ENCODE assay signal across 1 cellular context in the genomic region with DNA sequence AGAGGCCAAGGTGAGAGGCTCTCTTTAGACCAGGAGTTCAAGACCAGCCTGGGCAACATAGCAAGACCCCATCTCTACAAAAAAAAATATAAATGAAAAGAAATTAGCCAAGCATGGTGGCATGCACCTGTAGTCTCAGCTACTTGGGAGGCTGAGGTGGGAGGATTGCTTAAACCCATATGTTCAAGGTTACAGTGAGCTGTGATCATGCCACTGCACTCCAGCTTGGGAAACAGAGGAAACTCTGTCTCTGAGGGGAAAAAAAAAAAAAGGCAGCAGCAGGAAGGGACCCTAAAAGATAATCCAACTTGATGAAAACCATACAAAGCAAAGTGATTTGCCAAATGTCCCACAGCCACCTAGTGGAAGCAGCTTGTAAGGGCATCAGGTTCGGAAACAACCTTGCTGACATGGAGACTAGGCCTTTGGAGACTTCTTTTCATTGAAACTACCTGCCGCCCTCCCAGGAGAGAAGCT.
TF ChIP-seq lines count a peak whose summit lies in the region.

No MANE protein-coding gene starts in this region.

TF ChIP-seq in K562, 482 proteins besides CTCF, POLR2A, EP300 and RAD21 (continues in another document):
- no peak for TF ChIP-seq ATF1 (CRISPR knock-in tag; IDR thresholded peaks at IDR 0.05)
- TF ChIP-seq ATF1 (tag; IDR thresholded peaks at IDR 0.05): no peak
- 0 out of 4 replicates have a peak, but pooled peaks of 1 of the 2 experiments have one; percentile 32 for TF ChIP-seq FOXA3 (CRISPR knock-in tag; conservative IDR thresholded peaks at IDR 0.05 in 1 of 2, IDR thresholded peaks at IDR 0.05 in 1 of 2)
- no peak for TF ChIP-seq E2F8 (IDR thresholded peaks at IDR 0.05; ENCODE audit: low read depth, partially characterized antibody)
- TF ChIP-seq, protein P1, sequence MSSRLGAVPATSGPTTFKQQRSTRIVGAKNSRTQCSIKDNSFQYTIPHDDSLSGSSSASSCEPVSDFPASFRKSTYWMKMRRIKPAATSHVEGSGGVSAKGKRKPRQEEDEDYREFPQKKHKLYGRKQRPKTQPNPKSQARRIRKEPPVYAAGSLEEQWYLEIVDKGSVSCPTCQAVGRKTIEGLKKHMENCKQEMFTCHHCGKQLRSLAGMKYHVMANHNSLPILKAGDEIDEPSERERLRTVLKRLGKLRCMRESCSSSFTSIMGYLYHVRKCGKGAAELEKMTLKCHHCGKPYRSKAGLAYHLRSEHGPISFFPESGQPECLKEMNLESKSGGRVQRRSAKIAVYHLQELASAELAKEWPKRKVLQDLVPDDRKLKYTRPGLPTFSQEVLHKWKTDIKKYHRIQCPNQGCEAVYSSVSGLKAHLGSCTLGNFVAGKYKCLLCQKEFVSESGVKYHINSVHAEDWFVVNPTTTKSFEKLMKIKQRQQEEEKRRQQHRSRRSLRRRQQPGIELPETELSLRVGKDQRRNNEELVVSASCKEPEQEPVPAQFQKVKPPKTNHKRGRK (tag; IDR thresholded peaks at IDR 0.05): no peak
- no peak for TF ChIP-seq CREB3 (tag; conservative IDR thresholded peaks at IDR 0.05; ENCODE audit: low read depth)
- no peak for TF ChIP-seq MBD2 (IDR thresholded peaks at IDR 0.05; ENCODE audit: borderline replicate concordance, low read depth)
- TF ChIP-seq SMARCA4 (IDR thresholded peaks at IDR 0.05): no peak
- TF ChIP-seq KAT2B (IDR thresholded peaks at IDR 0.05; ENCODE audit: low read depth, low read length): no peak
- peak; percentile 76 for TF ChIP-seq ZNF507 (tag; conservative IDR thresholded peaks at IDR 0.05)
- no peak for TF ChIP-seq GABPB2 (CRISPR knock-in tag; conservative IDR thresholded peaks at IDR 0.05)
- TF ChIP-seq HDAC8 (tag; IDR thresholded peaks at IDR 0.05): no peak
- TF ChIP-seq ZNF436 (CRISPR knock-in tag; IDR thresholded peaks at IDR 0.05): no peak
- no peak for TF ChIP-seq KDM2B (CRISPR knock-in tag; IDR thresholded peaks at IDR 0.05)
- no peak for TF ChIP-seq KHSRP (IDR thresholded peaks at IDR 0.05)
- no peak for TF ChIP-seq TCF7 (IDR thresholded peaks at IDR 0.05; ENCODE audit: borderline replicate concordance)
- no peak for TF ChIP-seq FOXA1 (IDR thresholded peaks at IDR 0.05; ENCODE audit: borderline replicate concordance)
- no peak for TF ChIP-seq NR4A1 (CRISPR knock-in tag; IDR thresholded peaks at IDR 0.05)
- TF ChIP-seq NR4A1 (tag; IDR thresholded peaks at IDR 0.05): no peak
- TF ChIP-seq RBM14 (IDR thresholded peaks at IDR 0.05; ENCODE audit: borderline replicate concordance, insufficient read depth, low read depth, low read length): no peak
- no peak for TF ChIP-seq NFE2 (IDR thresholded peaks at IDR 0.05; ENCODE audit: low read depth)
- TF ChIP-seq E2F3 (CRISPR knock-in tag; IDR thresholded peaks at IDR 0.05): no peak
- no peak for TF ChIP-seq CHD1 (IDR thresholded peaks at IDR 0.05; ENCODE audit: low read length)
- no peak for TF ChIP-seq HNRNPK (IDR thresholded peaks at IDR 0.05; ENCODE audit: low read depth, low read length, poor library complexity, severe bottlenecking)
- TF ChIP-seq HNRNPL (IDR thresholded peaks at IDR 0.05; ENCODE audit: low read depth, low read length): no peak
- TF ChIP-seq RCOR1 (IDR thresholded peaks at IDR 0.05; ENCODE audit: borderline replicate concordance in 1 of 2, low read depth in 2 of 2, low read length in 2 of 2): no peak
- TF ChIP-seq SIX5 (IDR thresholded peaks at IDR 0.05; ENCODE audit: borderline replicate concordance in 1 of 2, insufficient read depth in 1 of 2, low read depth in 1 of 2, low read length in 2 of 2): no peak
- no peak for TF ChIP-seq FOXM1 (IDR thresholded peaks at IDR 0.05; ENCODE audit: low read depth)
- TF ChIP-seq FOXM1 (CRISPR knock-in tag; IDR thresholded peaks at IDR 0.05; ENCODE audit: low read depth): no peak
- no peak for TF ChIP-seq KDM5B (IDR thresholded peaks at IDR 0.05; ENCODE audit: insufficient replicate concordance, low read depth, low read length)
- TF ChIP-seq, protein P2, sequence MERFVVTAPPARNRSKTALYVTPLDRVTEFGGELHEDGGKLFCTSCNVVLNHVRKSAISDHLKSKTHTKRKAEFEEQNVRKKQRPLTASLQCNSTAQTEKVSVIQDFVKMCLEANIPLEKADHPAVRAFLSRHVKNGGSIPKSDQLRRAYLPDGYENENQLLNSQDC (CRISPR knock-in tag; IDR thresholded peaks at IDR 0.05): no peak
- no peak for TF ChIP-seq HBP1 (CRISPR knock-in tag; IDR thresholded peaks at IDR 0.05)
- TF ChIP-seq COPS2 (conservative IDR thresholded peaks at IDR 0.05): no peak
- no peak for TF ChIP-seq E2F4 (CRISPR knock-in tag; IDR thresholded peaks at IDR 0.05; ENCODE audit: low read depth)
- TF ChIP-seq, protein P3, sequence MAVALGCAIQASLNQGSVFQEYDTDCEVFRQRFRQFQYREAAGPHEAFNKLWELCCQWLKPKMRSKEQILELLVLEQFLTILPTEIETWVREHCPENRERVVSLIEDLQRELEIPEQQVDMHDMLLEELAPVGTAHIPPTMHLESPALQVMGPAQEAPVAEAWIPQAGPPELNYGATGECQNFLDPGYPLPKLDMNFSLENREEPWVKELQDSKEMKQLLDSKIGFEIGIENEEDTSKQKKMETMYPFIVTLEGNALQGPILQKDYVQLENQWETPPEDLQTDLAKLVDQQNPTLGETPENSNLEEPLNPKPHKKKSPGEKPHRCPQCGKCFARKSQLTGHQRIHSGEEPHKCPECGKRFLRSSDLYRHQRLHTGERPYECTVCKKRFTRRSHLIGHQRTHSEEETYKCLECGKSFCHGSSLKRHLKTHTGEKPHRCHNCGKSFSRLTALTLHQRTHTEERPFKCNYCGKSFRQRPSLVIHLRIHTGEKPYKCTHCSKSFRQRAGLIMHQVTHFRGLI (CRISPR knock-in tag; IDR thresholded peaks at IDR 0.05): no peak
- TF ChIP-seq WHSC1 (IDR thresholded peaks at IDR 0.05; ENCODE audit: low read length): no peak
- TF ChIP-seq PBX2 (CRISPR knock-in tag; IDR thresholded peaks at IDR 0.05; ENCODE audit: low read depth): no peak
- no peak for TF ChIP-seq PBX2 (tag; conservative IDR thresholded peaks at IDR 0.05; ENCODE audit: low read depth)
- TF ChIP-seq CCAR2 (IDR thresholded peaks at IDR 0.05; ENCODE audit: low read depth, low read length): no peak
- TF ChIP-seq, protein P4, sequence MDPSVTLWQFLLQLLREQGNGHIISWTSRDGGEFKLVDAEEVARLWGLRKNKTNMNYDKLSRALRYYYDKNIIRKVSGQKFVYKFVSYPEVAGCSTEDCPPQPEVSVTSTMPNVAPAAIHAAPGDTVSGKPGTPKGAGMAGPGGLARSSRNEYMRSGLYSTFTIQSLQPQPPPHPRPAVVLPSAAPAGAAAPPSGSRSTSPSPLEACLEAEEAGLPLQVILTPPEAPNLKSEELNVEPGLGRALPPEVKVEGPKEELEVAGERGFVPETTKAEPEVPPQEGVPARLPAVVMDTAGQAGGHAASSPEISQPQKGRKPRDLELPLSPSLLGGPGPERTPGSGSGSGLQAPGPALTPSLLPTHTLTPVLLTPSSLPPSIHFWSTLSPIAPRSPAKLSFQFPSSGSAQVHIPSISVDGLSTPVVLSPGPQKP (CRISPR knock-in tag; IDR thresholded peaks at IDR 0.05): no peak
- TF ChIP-seq, protein P5, sequence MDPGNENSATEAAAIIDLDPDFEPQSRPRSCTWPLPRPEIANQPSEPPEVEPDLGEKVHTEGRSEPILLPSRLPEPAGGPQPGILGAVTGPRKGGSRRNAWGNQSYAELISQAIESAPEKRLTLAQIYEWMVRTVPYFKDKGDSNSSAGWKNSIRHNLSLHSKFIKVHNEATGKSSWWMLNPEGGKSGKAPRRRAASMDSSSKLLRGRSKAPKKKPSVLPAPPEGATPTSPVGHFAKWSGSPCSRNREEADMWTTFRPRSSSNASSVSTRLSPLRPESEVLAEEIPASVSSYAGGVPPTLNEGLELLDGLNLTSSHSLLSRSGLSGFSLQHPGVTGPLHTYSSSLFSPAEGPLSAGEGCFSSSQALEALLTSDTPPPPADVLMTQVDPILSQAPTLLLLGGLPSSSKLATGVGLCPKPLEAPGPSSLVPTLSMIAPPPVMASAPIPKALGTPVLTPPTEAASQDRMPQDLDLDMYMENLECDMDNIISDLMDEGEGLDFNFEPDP (CRISPR knock-in tag; IDR thresholded peaks at IDR 0.05): no peak
- TF ChIP-seq POLR2B (IDR thresholded peaks at IDR 0.05; ENCODE audit: low read depth, partially characterized antibody): peak; percentile 25
- TF ChIP-seq, protein P6, sequence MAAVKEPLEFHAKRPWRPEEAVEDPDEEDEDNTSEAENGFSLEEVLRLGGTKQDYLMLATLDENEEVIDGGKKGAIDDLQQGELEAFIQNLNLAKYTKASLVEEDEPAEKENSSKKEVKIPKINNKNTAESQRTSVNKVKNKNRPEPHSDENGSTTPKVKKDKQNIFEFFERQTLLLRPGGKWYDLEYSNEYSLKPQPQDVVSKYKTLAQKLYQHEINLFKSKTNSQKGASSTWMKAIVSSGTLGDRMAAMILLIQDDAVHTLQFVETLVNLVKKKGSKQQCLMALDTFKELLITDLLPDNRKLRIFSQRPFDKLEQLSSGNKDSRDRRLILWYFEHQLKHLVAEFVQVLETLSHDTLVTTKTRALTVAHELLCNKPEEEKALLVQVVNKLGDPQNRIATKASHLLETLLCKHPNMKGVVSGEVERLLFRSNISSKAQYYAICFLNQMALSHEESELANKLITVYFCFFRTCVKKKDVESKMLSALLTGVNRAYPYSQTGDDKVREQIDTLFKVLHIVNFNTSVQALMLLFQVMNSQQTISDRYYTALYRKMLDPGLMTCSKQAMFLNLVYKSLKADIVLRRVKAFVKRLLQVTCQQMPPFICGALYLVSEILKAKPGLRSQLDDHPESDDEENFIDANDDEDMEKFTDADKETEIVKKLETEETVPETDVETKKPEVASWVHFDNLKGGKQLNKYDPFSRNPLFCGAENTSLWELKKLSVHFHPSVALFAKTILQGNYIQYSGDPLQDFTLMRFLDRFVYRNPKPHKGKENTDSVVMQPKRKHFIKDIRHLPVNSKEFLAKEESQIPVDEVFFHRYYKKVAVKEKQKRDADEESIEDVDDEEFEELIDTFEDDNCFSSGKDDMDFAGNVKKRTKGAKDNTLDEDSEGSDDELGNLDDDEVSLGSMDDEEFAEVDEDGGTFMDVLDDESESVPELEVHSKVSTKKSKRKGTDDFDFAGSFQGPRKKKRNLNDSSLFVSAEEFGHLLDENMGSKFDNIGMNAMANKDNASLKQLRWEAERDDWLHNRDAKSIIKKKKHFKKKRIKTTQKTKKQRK (IDR thresholded peaks at IDR 0.05; ENCODE audit: borderline replicate concordance, low read depth, low read length): no peak
- TF ChIP-seq THRAP3 (IDR thresholded peaks at IDR 0.05; ENCODE audit: borderline replicate concordance): no peak
- no peak for TF ChIP-seq NUFIP1 (IDR thresholded peaks at IDR 0.05; ENCODE audit: partially characterized antibody)
